8 cellular contexts compared by ENCODE assay signal in the genomic region with DNA sequence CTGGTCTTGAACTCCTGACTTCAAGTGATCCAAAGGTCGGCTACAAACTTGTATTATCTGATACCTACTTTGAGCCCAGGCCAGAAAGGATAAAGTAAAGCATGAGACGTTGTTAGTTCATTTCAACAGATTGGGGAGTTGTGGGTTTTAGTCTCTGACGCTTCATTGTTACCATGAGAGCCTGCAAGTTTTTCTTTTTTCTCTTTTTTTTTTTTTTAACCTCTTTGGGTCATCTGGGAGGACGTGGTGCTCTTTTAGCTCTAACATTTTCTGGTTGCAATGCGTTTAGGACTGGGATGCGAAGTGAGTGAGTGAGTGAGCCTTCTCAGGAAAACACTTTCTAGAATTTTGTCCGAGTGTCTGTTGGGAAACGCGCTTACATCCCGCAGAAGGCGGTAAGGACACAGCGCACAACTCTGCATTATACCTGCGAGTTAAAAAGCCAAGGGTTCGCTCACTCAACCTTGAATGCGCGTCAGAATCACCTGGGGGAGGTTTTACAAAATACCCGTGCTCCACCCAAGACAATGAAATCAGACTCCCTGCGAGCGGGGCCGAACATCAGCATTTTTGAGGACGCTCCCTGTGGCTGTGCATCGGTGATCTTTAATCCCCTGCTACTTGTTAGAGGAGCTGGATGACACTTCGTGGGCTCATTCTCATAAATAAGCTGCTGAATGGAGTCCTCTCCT. TPM values are rescaled to one million over a fixed set of nuclear protein-coding genes. Genes with fewer than 3 reads are reported as not detected.
DNase-seq lines count a peak whose midpoint lies in the region; ATAC-seq and TF ChIP-seq lines count a peak whose summit lies in the region.

No MANE protein-coding gene starts in this region.

- H3K36me3 ChIP-seq in H7 (replicated peaks; ENCODE audit: control insufficient read depth, insufficient read depth, low read length): no peaks in the 10 kb centered on the region
- H3K36me3 ChIP-seq in neural cell (ENCODE audit: insufficient read depth, low read length): no peaks in the 10 kb centered on the region

- peaks cover 7% of the 10 kb centered on the region for H3K9me3 Mint-ChIP-seq in activated CD4-positive, alpha-beta T cell treated with anti-CD3 and anti-CD28 coated beads, Interleukin-2, amount 10 ng/mL, durations not matched to agents 7 days and 5 days

- peaks cover 20% of the 10 kb centered on the region for H3K36me3 Mint-ChIP-seq in activated CD4-positive, alpha-beta T cell treated with anti-CD3 and anti-CD28 coated beads, Interleukin-2, amount 10 ng/mL, durations not matched to agents 7 days and 5 days (ENCODE audit: low read depth)

- no peak overlapping the region for H3K27ac ChIP-seq in neural cell (ENCODE audit: low read length)

- no peak overlapping the region for H2AFZ ChIP-seq in neural cell (ENCODE audit: low read depth, low read length)

- CTCF ChIA-PET in activated CD4-positive, alpha-beta T cell treated with anti-CD3 and anti-CD28 coated beads, Interleukin-2, amount 10 ng/mL, durations not matched to agents 7 days and 5 days (lab: Charles Lee): interaction anchor here (0.5 to 1.1 kb wide), 5 partner anchors 13 to 82 kb away, joined by 3 to 4 read pairs (median 3); no protein-coding TSS in a partner anchor

- no peak for TF ChIP-seq CTCF in AG10803 (conservative IDR thresholded peaks at IDR 0.05; ENCODE audit: low read length)
- no peak for TF ChIP-seq CTCF in neural cell (IDR thresholded peaks at IDR 0.05; ENCODE audit: poor library complexity, severe bottlenecking)

- ATAC-seq in esophagus mucosa: peak; percentile 66
- ATAC-seq in HG03469 (IDR thresholded peaks at IDR 0.05; ENCODE audit: unreplicated experiment): no peak
- no peak for ATAC-seq in GM21360 (IDR thresholded peaks at IDR 0.05; ENCODE audit: unreplicated experiment)
- ATAC-seq in HG02870 (IDR thresholded peaks at IDR 0.05; ENCODE audit: unreplicated experiment): no peak

- H3K27me3 ChIP-seq in H7 (ENCODE audit: control insufficient read depth, insufficient read depth, low read length): no peaks in the 10 kb centered on the region; the same call in 1 of the 2 replicates
- H3K27me3 ChIP-seq in neural cell (ENCODE audit: insufficient read depth, low read depth, low read length): peaks cover 19% of the 10 kb centered on the region

- no peaks in the 10 kb centered on the region for H3F3A ChIP-seq in neural cell (ENCODE audit: insufficient read depth, low read length, poor library complexity, severe bottlenecking)

- H3K4me3 ChIP-seq in AG10803 (ENCODE audit: low read length) (peak overlapping the region; percentile 71), H7 (ENCODE audit: insufficient read depth, low read depth, low read length) (peak overlapping the region; percentile 65), neural cell (ENCODE audit: low read length) (peak overlapping the region; percentile 33)

- H3K9me3 ChIP-seq in neural cell (ENCODE audit: low read length): peaks cover 7% of the 10 kb centered on the region

- no peak for TF ChIP-seq RAD21 in neural cell (conservative IDR thresholded peaks at IDR 0.05)

- POLR2A ChIA-PET in activated CD4-positive, alpha-beta T cell treated with anti-CD3 and anti-CD28 coated beads, Interleukin-2, amount 10 ng/mL, durations not matched to agents 7 days and 5 days (lab: Charles Lee): no interaction called here

- H3K27me3 Mint-ChIP-seq in activated CD4-positive, alpha-beta T cell treated with anti-CD3 and anti-CD28 coated beads, Interleukin-2, amount 10 ng/mL, durations not matched to agents 7 days and 5 days: peaks cover 4% of the 10 kb centered on the region

- no peak overlapping the region for H3K4me2 ChIP-seq in neural cell (ENCODE audit: low read length)

- H3K79me2 ChIP-seq in neural cell (replicated peaks; ENCODE audit: insufficient read depth, low read length): no peaks in the 10 kb centered on the region

- TF ChIP-seq EP300 in neural cell (conservative IDR thresholded peaks at IDR 0.05; ENCODE audit: poor library complexity, severe bottlenecking): no peak

- H3K9me2 ChIP-seq in neural cell (ENCODE audit: insufficient read depth, low read length): no peaks in the 10 kb centered on the region

- H3K9ac ChIP-seq in neural cell (ENCODE audit: low read length): no peak overlapping the region

- H3K27ac Mint-ChIP-seq in activated CD4-positive, alpha-beta T cell treated with anti-CD3 and anti-CD28 coated beads, Interleukin-2, amount 10 ng/mL, durations not matched to agents 7 days and 5 days: peak overlapping the region; percentile 97

- peak; percentile 12 for DNase-seq in AG10803 (ENCODE audit: low read depth)
- peak; percentile 67 for DNase-seq in H7
- peak; percentile 67 for DNase-seq in activated CD4-positive, alpha-beta T cell treated with anti-CD3 and anti-CD28 coated beads, Interleukin-2, amount 10 ng/mL, durations not matched to agents 7 days and 5 days

- H4K20me1 ChIP-seq in neural cell (ENCODE audit: insufficient read depth): no peaks in the 10 kb centered on the region

- H3K4me3 Mint-ChIP-seq in activated CD4-positive, alpha-beta T cell treated with anti-CD3 and anti-CD28 coated beads, Interleukin-2, amount 10 ng/mL, durations not matched to agents 7 days and 5 days: peak overlapping the region; percentile 97

- H3K4me1 Mint-ChIP-seq in activated CD4-positive, alpha-beta T cell treated with anti-CD3 and anti-CD28 coated beads, Interleukin-2, amount 10 ng/mL, durations not matched to agents 7 days and 5 days: peaks cover 43% of the 10 kb centered on the region

TF ChIP-seq in neural cell, 6 proteins besides CTCF, POLR2A, EP300 and RAD21:
- TF ChIP-seq SMC3 (conservative IDR thresholded peaks at IDR 0.05; ENCODE audit: poor library complexity) (no peak), REST (IDR thresholded peaks at IDR 0.05; ENCODE audit: borderline replicate concordance) (no peak), MXI1 (conservative IDR thresholded peaks at IDR 0.05; ENCODE audit: poor library complexity, severe bottlenecking) (no peak), POLR2AphosphoS5 (IDR thresholded peaks at IDR 0.05) (no peak), TAF1 (IDR thresholded peaks at IDR 0.05; ENCODE audit: low read depth) (no peak), EZH2 (IDR thresholded peaks at IDR 0.05; ENCODE audit: borderline replicate concordance, insufficient read depth, low read length, poor library complexity, severe bottlenecking) (no peak)
TF ChIP-seq in neural cell: peak in this region for 0.

RNA-seq across cellular contexts. Expression of gene RNF135, which starts 0.7 kb away (rescaled TPM):
- total RNA-seq in H7 (2014; rRNA removed; shearing (Covaris generic)): 9.8 and 14.9 TPM in 2 replicates
- 1 to 10 TPM; 6.1 to 6.9 TPM for total RNA-seq in activated CD4-positive, alpha-beta T cell treated with anti-CD3 and anti-CD28 coated beads, Interleukin-2, amount 10 ng/mL, durations not matched to agents 7 days and 5 days
- total RNA-seq in esophagus mucosa: 23.7 TPM
- polyA plus RNA-seq in neural cell: 0.17 and 1.1 TPM in 2 replicates
- not detected in 2 replicates for polyA minus RNA-seq in neural cell

RNA-seq across cellular contexts. Expression of gene ADAP2, which starts 48.4 kb away (rescaled TPM):
- 0.96 and 1.3 TPM in 2 replicates for total RNA-seq in H7 (2014; rRNA removed; shearing (Covaris generic))
- 1 to 10 TPM in 1 of 2 experiments, under 1 TPM in 1; 0.65 to 1.1 TPM for total RNA-seq in activated CD4-positive, alpha-beta T cell treated with anti-CD3 and anti-CD28 coated beads, Interleukin-2, amount 10 ng/mL, durations not matched to agents 7 days and 5 days
- 6.3 TPM for total RNA-seq in esophagus mucosa
- polyA plus RNA-seq in neural cell: 0.92 and 1.1 TPM in 2 replicates
- polyA minus RNA-seq in neural cell: 0.35 and 0.73 TPM in 2 replicates

Comparison
In these comparisons a context has a peak if more than half of its experiments do, and no peak if none do; other contexts are left out.
1. DNase-seq: peak in every context shown above with its lines; median percentile 67 in H7; 67 in activated CD4-positive, alpha-beta T cell treated with anti-CD3 and anti-CD28 coated beads, Interleukin-2, amount 10 ng/mL, durations not matched to agents 7 days and 5 days; 12 in AG10803.